ENCODE assay signal across 1 cellular context in the genomic region with DNA sequence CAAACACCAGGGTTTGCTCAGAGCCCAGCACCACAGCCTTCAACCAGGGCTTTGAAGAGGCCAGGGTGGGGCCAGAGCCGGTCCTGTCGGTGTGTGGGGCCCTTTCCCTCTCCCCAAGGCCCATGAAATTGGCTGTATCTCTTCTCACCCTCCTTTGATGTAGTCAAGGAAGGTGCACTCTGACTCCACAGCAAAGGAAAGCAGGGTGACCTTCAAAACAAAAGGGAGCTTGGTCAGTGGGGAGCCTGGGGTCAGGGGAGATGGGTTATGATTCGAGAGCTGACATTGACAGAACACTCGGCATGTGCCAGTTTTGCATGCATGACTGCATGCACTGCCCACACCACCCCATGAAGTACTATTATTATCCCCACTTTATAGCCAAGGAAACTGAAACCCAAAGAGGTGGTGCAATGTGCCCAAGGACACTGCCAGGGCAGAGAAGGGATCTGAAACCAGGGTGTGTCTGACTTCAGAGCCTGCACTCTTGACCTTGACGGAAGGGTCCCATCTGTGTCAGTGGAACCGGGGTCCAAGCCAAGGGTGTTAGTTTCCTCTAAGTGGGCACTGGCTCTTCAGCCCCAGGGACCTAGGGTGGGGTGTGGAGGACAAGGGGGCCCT.
TF ChIP-seq lines count a peak whose summit lies in the region.

No MANE protein-coding gene starts in this region.

TF ChIP-seq in GM12878, 131 proteins besides CTCF, POLR2A, EP300 and RAD21 (continued from another document):
- TF ChIP-seq CEBPZ (IDR thresholded peaks at IDR 0.05; ENCODE audit: low read depth, low read length), result no peak
- no peak for TF ChIP-seq ZBED1 (IDR thresholded peaks at IDR 0.05; ENCODE audit: borderline replicate concordance)
- no peak for TF ChIP-seq TCF3 (IDR thresholded peaks at IDR 0.05; ENCODE audit: borderline replicate concordance, insufficient read depth, low read depth, low read length)
- TF ChIP-seq ZNF274 (IDR thresholded peaks at IDR 0.05; ENCODE audit: insufficient read depth, insufficient read length), result no peak
- TF ChIP-seq ETV6 (conservative IDR thresholded peaks at IDR 0.05 in 1 of 2, IDR thresholded peaks at IDR 0.05 in 1 of 2; ENCODE audit: borderline replicate concordance in 1 of 2, low read depth in 1 of 2), result peak in 1 of 2 experiments; percentile 79; a peak in 2 of 4 replicates
- TF ChIP-seq NFYA (IDR thresholded peaks at IDR 0.05; ENCODE audit: borderline replicate concordance, low read depth, low read length), result no peak
- TF ChIP-seq IRF4 (IDR thresholded peaks at IDR 0.05; ENCODE audit: low read depth, low read length), result 0 out of 2 replicates have a peak, but pooled peaks have one; percentile 29
- TF ChIP-seq RFX5 (IDR thresholded peaks at IDR 0.05; ENCODE audit: low read depth, low read length), result no peak
- no peak for TF ChIP-seq ZBTB40 (IDR thresholded peaks at IDR 0.05; ENCODE audit: borderline replicate concordance)
- TF ChIP-seq, protein P1, sequence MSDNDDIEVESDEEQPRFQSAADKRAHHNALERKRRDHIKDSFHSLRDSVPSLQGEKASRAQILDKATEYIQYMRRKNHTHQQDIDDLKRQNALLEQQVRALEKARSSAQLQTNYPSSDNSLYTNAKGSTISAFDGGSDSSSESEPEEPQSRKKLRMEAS (IDR thresholded peaks at IDR 0.05; ENCODE audit: low read depth, low read length), result no peak
- TF ChIP-seq, protein P2, sequence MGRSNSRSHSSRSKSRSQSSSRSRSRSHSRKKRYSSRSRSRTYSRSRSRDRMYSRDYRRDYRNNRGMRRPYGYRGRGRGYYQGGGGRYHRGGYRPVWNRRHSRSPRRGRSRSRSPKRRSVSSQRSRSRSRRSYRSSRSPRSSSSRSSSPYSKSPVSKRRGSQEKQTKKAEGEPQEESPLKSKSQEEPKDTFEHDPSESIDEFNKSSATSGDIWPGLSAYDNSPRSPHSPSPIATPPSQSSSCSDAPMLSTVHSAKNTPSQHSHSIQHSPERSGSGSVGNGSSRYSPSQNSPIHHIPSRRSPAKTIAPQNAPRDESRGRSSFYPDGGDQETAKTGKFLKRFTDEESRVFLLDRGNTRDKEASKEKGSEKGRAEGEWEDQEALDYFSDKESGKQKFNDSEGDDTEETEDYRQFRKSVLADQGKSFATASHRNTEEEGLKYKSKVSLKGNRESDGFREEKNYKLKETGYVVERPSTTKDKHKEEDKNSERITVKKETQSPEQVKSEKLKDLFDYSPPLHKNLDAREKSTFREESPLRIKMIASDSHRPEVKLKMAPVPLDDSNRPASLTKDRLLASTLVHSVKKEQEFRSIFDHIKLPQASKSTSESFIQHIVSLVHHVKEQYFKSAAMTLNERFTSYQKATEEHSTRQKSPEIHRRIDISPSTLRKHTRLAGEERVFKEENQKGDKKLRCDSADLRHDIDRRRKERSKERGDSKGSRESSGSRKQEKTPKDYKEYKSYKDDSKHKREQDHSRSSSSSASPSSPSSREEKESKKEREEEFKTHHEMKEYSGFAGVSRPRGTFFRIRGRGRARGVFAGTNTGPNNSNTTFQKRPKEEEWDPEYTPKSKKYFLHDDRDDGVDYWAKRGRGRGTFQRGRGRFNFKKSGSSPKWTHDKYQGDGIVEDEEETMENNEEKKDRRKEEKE (IDR thresholded peaks at IDR 0.05), result no peak
- TF ChIP-seq MTA2 (IDR thresholded peaks at IDR 0.05; ENCODE audit: low read depth), result peak; percentile 75; the same call in 1 of the 2 replicates
- TF ChIP-seq SMC3 (IDR thresholded peaks at IDR 0.05; ENCODE audit: borderline replicate concordance, low read length), result no peak; the same call in 1 of the 2 replicates
